Comparison of ENCODE assay signal across 11 cellular contexts in genomic region chr22:27896251-27896650, GRCh38. TPM values are rescaled to one million over a fixed set of nuclear protein-coding genes. Genes with fewer than 3 reads are reported as not detected.
DNase-seq lines count a peak whose midpoint lies in the region; ATAC-seq, FAIRE-seq and TF ChIP-seq lines count a peak whose summit lies in the region.
"Had no signal": no experiment of that assay in that cellular context is flagged by ENCODE, and none has a peak within 500 bp of the region (broad histone marks: within the 10 kb centered on the region; RNA-seq: fewer than 3 reads in every experiment).

No MANE protein-coding gene starts in this region.

- no peak for TF ChIP-seq CTCF in GM12878 (IDR thresholded peaks at IDR 0.05 in 2 of 3, conservative IDR thresholded peaks at IDR 0.05 in 1 of 3; ENCODE audit: control insufficient read depth in 2 of 3, extremely low read depth in 1 of 3, insufficient read depth in 1 of 3, low read depth in 3 of 3, low read length in 3 of 3)
- no peak for TF ChIP-seq CTCF in upper lobe of left lung (IDR thresholded peaks at IDR 0.05)

- H4K20me1 ChIP-seq in GM12878 (ENCODE audit: control insufficient read depth, insufficient read depth), result no peaks in the 10 kb centered on the region

- H3K27ac ChIP-seq in GM12878 (ENCODE audit: control insufficient read depth, insufficient read depth), result peak overlapping the region; percentile 75
- H3K27ac ChIP-seq in upper lobe of left lung, result no peak overlapping the region
- H3K27ac ChIP-seq: parathyroid adenoma had no signal

- peak; percentile 71 for FAIRE-seq in GM12878 (lab: Jason Lieb, UNC)

- no peaks in the 10 kb centered on the region for H3K27me3 ChIP-seq in GM12878 (replicated peaks in 1 of 2; ENCODE audit: control insufficient read depth in 2 of 2, insufficient read depth in 2 of 2, low read length in 1 of 2)
- H3K27me3 ChIP-seq in upper lobe of left lung, result no peaks in the 10 kb centered on the region
- H3K27me3 ChIP-seq: tibial artery had no signal

- H3K4me2 ChIP-seq in GM12878 (ENCODE audit: control insufficient read depth, insufficient read depth), result peak overlapping the region; percentile 74

- CTCF ChIA-PET in activated CD4-positive, alpha-beta T cell treated with anti-CD3 and anti-CD28 coated beads for 36 hours (lab: Charles Lee), result interaction anchor here (1.1 to 1.7 kb wide), 2 partner anchors 9 to 13 kb away, joined by 3 to 5 read pairs; no protein-coding TSS in a partner anchor
- CTCF ChIA-PET in GM12878 (lab: Yijun Ruan, JAX), result interaction anchor here (1.2 to 3.5 kb wide), 3 partner anchors 11 to 25 kb away, joined by 3 to 19 read pairs (median 7); no protein-coding TSS in a partner anchor

- TF ChIP-seq RAD21 in GM12878 (IDR thresholded peaks at IDR 0.05; ENCODE audit: insufficient read depth, low read depth, low read length), result no peak

- H3K4me1 ChIP-seq in GM12878 (ENCODE audit: control insufficient read depth, insufficient read depth, low read length) (peaks cover 19% of the 10 kb centered on the region), upper lobe of left lung (no peaks in the 10 kb centered on the region)
- H3K4me1 ChIP-seq: parathyroid adenoma had no signal

- DNase-seq in activated CD4-positive, alpha-beta T cell treated with anti-CD3 and anti-CD28 coated beads for 36 hours, result peak; percentile 49
- no peak for DNase-seq in activated CD4-positive, alpha-beta T cell treated with anti-CD3 and anti-CD28 coated beads for 4 hours
- DNase-seq in GM12878 (ENCODE audit: low read depth, low spot score), result peak; percentile 53
- DNase-seq in upper lobe of left lung, result no peak
- DNase-seq in activated T-helper 1 cell treated with anti-CD3 and anti-CD28 coated beads, Interleukin-12 subunit alpha, Interleukin-12 subunit beta, Interleukin-2, Interleukin-4 antibody, amounts not matched to agents 30 ng/mL and 10 ng/mL and 1 ng/mL, durations not matched to agents 14 hours and 24 hours and 36 hours (ENCODE audit: low spot score), result no peak
- DNase-seq in NCI-H2107 treated with DMSO at 0.1 percent for 48 hours (lab: John Stamatoyannopoulos, UW; ENCODE audit: unreplicated experiment), result no peak
- DNase-seq: CD8-positive, alpha-beta T cell; tibial artery had no signal

- H3K9ac ChIP-seq in GM12878 (ENCODE audit: control insufficient read depth, insufficient read depth, low read length), result no peak overlapping the region
- H3K9ac ChIP-seq: parathyroid adenoma had no signal

- SMC1A ChIA-PET in GM12878 (lab: Charles Lee; ENCODE audit: uncharacterized antibody, unreplicated experiment), result interaction anchor here (1.0 to 8.1 kb wide), 4 partner anchors 13 to 23 kb away, joined by 3 to 65 read pairs (median 6); partner anchors contain the start of gene PITPNB

- H3K79me2 ChIP-seq in GM12878 (ENCODE audit: control insufficient read depth, insufficient read depth, low read length), result no peaks in the 10 kb centered on the region; the same call in none of the 2 replicates
- H3K79me2 ChIP-seq: parathyroid adenoma had no signal

- peaks cover 9 to 38% of the 10 kb centered on the region in 2 experiments for H3K36me3 ChIP-seq in GM12878 (ENCODE audit: control insufficient read depth in 2 of 2, insufficient read depth in 2 of 2, low read length in 1 of 2)
- peaks cover 4 to 84% (median 44%) of the 10 kb centered on the region in 4 donors for H3K36me3 ChIP-seq in upper lobe of left lung

- TF ChIP-seq POLR2A in GM12878 (IDR thresholded peaks at IDR 0.05; ENCODE audit: low read depth, low read length), result no peak
- TF ChIP-seq POLR2A in upper lobe of left lung (IDR thresholded peaks at IDR 0.05), result no peak

- peak in 1 of 2 experiments; percentile 83; a peak in 3 of 4 replicates for TF ChIP-seq EP300 in GM12878 (IDR thresholded peaks at IDR 0.05; ENCODE audit: borderline replicate concordance in 1 of 2, control insufficient read depth in 1 of 2, low read depth in 2 of 2, low read length in 2 of 2)
- TF ChIP-seq EP300 in upper lobe of left lung (IDR thresholded peaks at IDR 0.05), result no peak

- POLR2A ChIA-PET in activated CD4-positive, alpha-beta T cell treated with anti-CD3 and anti-CD28 coated beads for 36 hours (lab: Charles Lee), result no interaction called here
- POLR2A ChIA-PET in GM12878 (lab: Charles Lee), result interaction anchor here (1.2 kb wide), 1 partner anchor 23 kb away, joined by 3 read pairs; the partner anchor contains the start of gene PITPNB

- peak overlapping the region; percentile 25 for H3K27ac Mint-ChIP-seq in activated CD4-positive, alpha-beta T cell treated with anti-CD3 and anti-CD28 coated beads for 36 hours
- H3K27ac Mint-ChIP-seq in activated T-helper 1 cell treated with anti-CD3 and anti-CD28 coated beads, Interleukin-12 subunit alpha, Interleukin-12 subunit beta, Interleukin-2, Interleukin-4 antibody, amounts not matched to agents 30 ng/mL and 10 ng/mL and 1 ng/mL, durations not matched to agents 14 hours and 24 hours and 36 hours, result no peak overlapping the region
- H3K27ac Mint-ChIP-seq: CD8-positive, alpha-beta T cell had no signal

- ATAC-seq in activated CD4-positive, alpha-beta T cell treated with anti-CD3 and anti-CD28 coated beads for 36 hours, result peak; percentile 49
- ATAC-seq in GM19043 (IDR thresholded peaks at IDR 0.05; ENCODE audit: low read depth, unreplicated experiment) (peak; percentile 56), HG02840 (IDR thresholded peaks at IDR 0.05; ENCODE audit: low FRiP score, unreplicated experiment) (peak; percentile 30), GM12878 (peak; percentile 89), upper lobe of left lung (ENCODE audit: low FRiP score in 2 of 2) (no peak)
- ATAC-seq: CD8-positive, alpha-beta T cell had no signal

- no TSS peak for BruUV-seq in GM12878 (replicated peaks; lab: Mats Ljungman, UMichigan)

- H3K4me1 Mint-ChIP-seq in activated CD4-positive, alpha-beta T cell treated with anti-CD3 and anti-CD28 coated beads for 36 hours, result peaks cover 21% of the 10 kb centered on the region
- H3K4me1 Mint-ChIP-seq in activated T-helper 1 cell treated with anti-CD3 and anti-CD28 coated beads, Interleukin-12 subunit alpha, Interleukin-12 subunit beta, Interleukin-2, Interleukin-4 antibody, amounts not matched to agents 30 ng/mL and 10 ng/mL and 1 ng/mL, durations not matched to agents 14 hours and 24 hours and 36 hours (ENCODE audit: low read depth), result peaks cover 34% of the 10 kb centered on the region

- in situ Hi-C loops in GM12878 (cut with MboI), result no loop called here

- H3K9me3 ChIP-seq in GM12878 (replicated peaks; ENCODE audit: control insufficient read depth, insufficient read depth, low read length) (no peaks in the 10 kb centered on the region), upper lobe of left lung (no peaks in the 10 kb centered on the region)
- H3K9me3 ChIP-seq: tibial artery had no signal

- no peaks in the 10 kb centered on the region for H3K9me3 Mint-ChIP-seq in activated CD4-positive, alpha-beta T cell treated with anti-CD3 and anti-CD28 coated beads for 36 hours (ENCODE audit: low read depth)
- no peaks in the 10 kb centered on the region for H3K9me3 Mint-ChIP-seq in activated T-helper 1 cell treated with anti-CD3 and anti-CD28 coated beads, Interleukin-12 subunit alpha, Interleukin-12 subunit beta, Interleukin-2, Interleukin-4 antibody, amounts not matched to agents 30 ng/mL and 10 ng/mL and 1 ng/mL, durations not matched to agents 14 hours and 24 hours and 36 hours
- H3K9me3 Mint-ChIP-seq: CD8-positive, alpha-beta T cell had no signal

- 0 out of 2 replicates have a peak overlapping the region, but pooled peaks have one; percentile 12 for H3K4me3 ChIP-seq in GM12878
- H3K4me3 ChIP-seq in upper lobe of left lung, result no peak overlapping the region
- H3K4me3 ChIP-seq: tibial artery had no signal

- intact Hi-C loops in activated CD4-positive, alpha-beta T cell treated with anti-CD3 and anti-CD28 coated beads for 36 hours (cut with DNase I, micrococcal nuclease), result no loop called here
- intact Hi-C loops in GM12878 (cut with micrococcal nuclease; ENCODE audit: unreplicated experiment), result no loop called here
- intact Hi-C loops in activated T-helper 1 cell treated with anti-CD3 and anti-CD28 coated beads, Interleukin-12 subunit alpha, Interleukin-12 subunit beta, Interleukin-2, Interleukin-4 antibody, amounts not matched to agents 30 ng/mL and 10 ng/mL and 1 ng/mL, durations not matched to agents 14 hours and 24 hours and 36 hours (cut with micrococcal nuclease), result no loop called here

- RAD21 ChIA-PET in GM12878 (lab: Charles Lee; ENCODE audit: unreplicated experiment), result interaction anchor here (0.7 to 1.7 kb wide), 2 partner anchors 23 to 817 kb away, joined by 3 to 6 read pairs; partner anchors contain the start of gene PITPNB

- H2AFZ ChIP-seq in GM12878 (ENCODE audit: control insufficient read depth, low read depth, low read length), result no peak overlapping the region
- H2AFZ ChIP-seq: parathyroid adenoma had no signal

- no peaks in the 10 kb centered on the region for H3K27me3 Mint-ChIP-seq in activated CD4-positive, alpha-beta T cell treated with anti-CD3 and anti-CD28 coated beads for 36 hours
- no peaks in the 10 kb centered on the region for H3K27me3 Mint-ChIP-seq in activated T-helper 1 cell treated with anti-CD3 and anti-CD28 coated beads, Interleukin-12 subunit alpha, Interleukin-12 subunit beta, Interleukin-2, Interleukin-4 antibody, amounts not matched to agents 30 ng/mL and 10 ng/mL and 1 ng/mL, durations not matched to agents 14 hours and 24 hours and 36 hours (ENCODE audit: insufficient read depth)

- H3K4me3 Mint-ChIP-seq in activated CD4-positive, alpha-beta T cell treated with anti-CD3 and anti-CD28 coated beads for 36 hours, result no peak overlapping the region
- H3K4me3 Mint-ChIP-seq in activated T-helper 1 cell treated with anti-CD3 and anti-CD28 coated beads, Interleukin-12 subunit alpha, Interleukin-12 subunit beta, Interleukin-2, Interleukin-4 antibody, amounts not matched to agents 30 ng/mL and 10 ng/mL and 1 ng/mL, durations not matched to agents 14 hours and 24 hours and 36 hours, result no peak overlapping the region
- H3K4me3 Mint-ChIP-seq: CD8-positive, alpha-beta T cell had no signal

- peaks cover 67% of the 10 kb centered on the region for H3K36me3 Mint-ChIP-seq in activated CD4-positive, alpha-beta T cell treated with anti-CD3 and anti-CD28 coated beads for 36 hours (ENCODE audit: low read depth)
- peaks cover 56% of the 10 kb centered on the region for H3K36me3 Mint-ChIP-seq in activated T-helper 1 cell treated with anti-CD3 and anti-CD28 coated beads, Interleukin-12 subunit alpha, Interleukin-12 subunit beta, Interleukin-2, Interleukin-4 antibody, amounts not matched to agents 30 ng/mL and 10 ng/mL and 1 ng/mL, durations not matched to agents 14 hours and 24 hours and 36 hours (ENCODE audit: low read depth)

- 2% methylated on average over 6 of the region's 6 CpGs for WGBS in GM12878 (ENCODE audit: insufficient coverage, insufficient replicate concordance, low lambda C conversion rate, missing lambda C conversion rate)
- 84 to 87% methylated on average over 6 of the region's 6 CpGs for WGBS in upper lobe of left lung, 2 donors

RNA-seq across cellular contexts. Expression of gene PITPNB, which starts 22.8 kb away (rescaled TPM):
- total RNA-seq in activated CD4-positive, alpha-beta T cell treated with anti-CD3 and anti-CD28 coated beads for 36 hours, result 100 to 1,000 TPM in 1 of 2 experiments, 10 to 100 TPM in 1; 96.5 to 111 TPM
- 136 and 166 TPM in 2 replicates for total RNA-seq in GM12878 (2013; cell fraction: nucleolus; rRNA removed)
- total RNA-seq in GM12878 (2014; rRNA removed) (19.7 and 20.1 TPM in 2 replicates), GM12878 (2014; rRNA removed; fragmentation: Illumina TruSeq; extraction: Trizol) (24.8 and 25.4 TPM in 2 replicates), GM12878 (2021) (73.0 and 75.9 TPM in 2 replicates), upper lobe of left lung (10 to 100 TPM; 26.6 to 65.9 (median 41.0) TPM)
- 35.7 TPM for polyA plus RNA-seq in GM12878 (2011; ENCODE audit: low read depth)
- polyA plus RNA-seq in GM12878 (2011; rRNA removed) (76.4 and 76.9 TPM in 2 replicates), GM12878 (2014; fragmentation: Illumina TruSeq; extraction: Trizol) (76.1 and 97.2 TPM in 2 replicates), GM12878 (2014; fragmentation: Nextera tagmentation; extraction: Ambion mirVana) (10 to 100 TPM; 43.5 to 52.8 TPM), GM12878 (2014; rRNA removed) (47.0 and 53.9 TPM in 2 replicates), GM12878 (2016; fragmentation: Nextera tagmentation; extraction: Ambion mirVana) (100 to 1,000 TPM; 109 to 116 TPM)
- 28.0 and 33.3 TPM in 2 replicates for polyA plus RNA-seq in GM12878 (2011; cell fraction: cytosol; rRNA removed)
- 75.8 and 82.1 TPM in 2 replicates for polyA plus RNA-seq in GM12878 (2011; cell fraction: nucleus; rRNA removed)
- polyA plus RNA-seq in GM12878 (2012), result 43.7 and 47.0 TPM in 2 replicates
- polyA minus RNA-seq in GM12878 (2011; rRNA and poly(A)+ RNA removed), result 47.2 and 68.1 TPM in 2 replicates
- 17.6 and 22.0 TPM in 2 replicates for polyA minus RNA-seq in GM12878 (2011; cell fraction: cytosol; rRNA and poly(A)+ RNA removed)
- 48.7 and 96.4 TPM in 2 replicates for polyA minus RNA-seq in GM12878 (2011; cell fraction: nucleus; rRNA and poly(A)+ RNA removed)
- total RNA-seq in activated T-helper 1 cell treated with anti-CD3 and anti-CD28 coated beads, Interleukin-12 subunit alpha, Interleukin-12 subunit beta, Interleukin-2, Interleukin-4 antibody, amounts not matched to agents 30 ng/mL and 10 ng/mL and 1 ng/mL, durations not matched to agents 14 hours and 24 hours and 36 hours, result 153 and 154 TPM in 2 replicates

Comparison
In these comparisons a context has a peak if more than half of its experiments do, and no peak if none do; other contexts are left out.
1. DNase-seq: peak in activated CD4-positive, alpha-beta T cell treated with anti-CD3 and anti-CD28 coated beads for 36 hours (single experiment) and GM12878 (single experiment); none in activated CD4-positive, alpha-beta T cell treated with anti-CD3 and anti-CD28 coated beads for 4 hours (0 of 2), upper lobe of left lung (0 of 2), activated T-helper 1 cell treated with anti-CD3 and anti-CD28 coated beads, Interleukin-12 subunit alpha, Interleukin-12 subunit beta, Interleukin-2, Interleukin-4 antibody, amounts not matched to agents 30 ng/mL and 10 ng/mL and 1 ng/mL, durations not matched to agents 14 hours and 24 hours and 36 hours (single experiment) and NCI-H2107 treated with DMSO at 0.1 percent for 48 hours (single experiment).
2. ATAC-seq: peak in activated CD4-positive, alpha-beta T cell treated with anti-CD3 and anti-CD28 coated beads for 36 hours (single experiment), GM19043 (single experiment), HG02840 (single experiment) and GM12878 (single experiment); none in upper lobe of left lung (0 of 2).